Comparison of ENCODE assay signal across 11 cellular contexts in genomic region chr2:183998797-183999190, GRCh38.
DNase-seq lines count a peak whose midpoint lies in the region; ATAC-seq and TF ChIP-seq lines count a peak whose summit lies in the region.
"Had no signal": no experiment of that assay in that cellular context is flagged by ENCODE, and none has a peak within 500 bp of the region (broad histone marks: within the 10 kb centered on the region; RNA-seq: fewer than 3 reads in every experiment).

No MANE protein-coding gene starts in this region.

- no peak overlapping the region for H3K4me2 ChIP-seq in mesendoderm (ENCODE audit: low read length)
- H3K4me2 ChIP-seq in osteoblast (ENCODE audit: insufficient read depth, low read length): no peak overlapping the region

- no CpG with 5 or more reads among the region's 1 CpG for WGBS in mesendoderm (ENCODE audit: extremely low coverage, insufficient coverage, low lambda C conversion rate)

- H3K27ac ChIP-seq in HEK293 (ENCODE audit: extremely low read depth, low read depth, low read length) (no peak overlapping the region), mesendoderm (ENCODE audit: low read depth, low read length) (peak overlapping the region; percentile 80), upper lobe of right lung (no peak overlapping the region), osteoblast (ENCODE audit: low read depth, low read length) (no peak overlapping the region)
- H3K27ac ChIP-seq: SJSA1, upper lobe of left lung had no signal

- H3K4me3 ChIP-seq in HEK293 (ENCODE audit: low read depth, low read length) (no peak overlapping the region), mesendoderm (ENCODE audit: low read length) (no peak overlapping the region), upper lobe of right lung (no peak overlapping the region), osteoblast (ENCODE audit: insufficient read depth, low read length) (no peak overlapping the region)
- H3K4me3 ChIP-seq: SJSA1, upper lobe of left lung had no signal

- H4K5ac ChIP-seq in mesendoderm (ENCODE audit: low read length): no peak overlapping the region

- peak overlapping the region; percentile 1 for H4K8ac ChIP-seq in mesendoderm (ENCODE audit: low read depth, low read length)

- H2AFZ ChIP-seq in osteoblast (ENCODE audit: low read length): no peak overlapping the region

- H3K18ac ChIP-seq in mesendoderm (ENCODE audit: low read length): peak overlapping the region; percentile 94

- H3K27me3 ChIP-seq in mesendoderm (ENCODE audit: insufficient read depth, low read length, poor library complexity) (no peaks in the 10 kb centered on the region), upper lobe of right lung (no peaks in the 10 kb centered on the region), osteoblast (ENCODE audit: insufficient read depth, low read length) (no peaks in the 10 kb centered on the region)
- H3K27me3 ChIP-seq: SJSA1, upper lobe of left lung had no signal

- H3K4me1 ChIP-seq in HEK293 (ENCODE audit: control insufficient read depth, insufficient read depth, low read length) (peaks cover 12% of the 10 kb centered on the region), mesendoderm (ENCODE audit: control insufficient read depth, low read depth, low read length) (peaks cover 7% of the 10 kb centered on the region), upper lobe of right lung (no peaks in the 10 kb centered on the region), osteoblast (ENCODE audit: insufficient read depth, low read length) (no peaks in the 10 kb centered on the region)
- H3K4me1 ChIP-seq: SJSA1, upper lobe of left lung had no signal

- POLR2A ChIA-PET in HEK293 (lab: Yijun Ruan, JAX): no interaction called here

- no peak overlapping the region for H2BK15ac ChIP-seq in mesendoderm (replicated peaks; ENCODE audit: low read depth)

- no peaks in the 10 kb centered on the region for H3K9me3 ChIP-seq in HEK293 (ENCODE audit: control insufficient read depth, insufficient read depth, low read depth, low read length)
- no peaks in the 10 kb centered on the region for H3K9me3 ChIP-seq in upper lobe of right lung
- peaks cover 4% of the 10 kb centered on the region for H3K9me3 ChIP-seq in osteoblast (ENCODE audit: low read depth, low read length)
- H3K9me3 ChIP-seq: SJSA1, upper lobe of left lung had no signal

- H3K79me2 ChIP-seq in mesendoderm (ENCODE audit: control insufficient read depth, insufficient read depth, low read length) (no peaks in the 10 kb centered on the region), osteoblast (ENCODE audit: insufficient read depth, low read length) (no peaks in the 10 kb centered on the region)

- ATAC-seq in GM19328 (IDR thresholded peaks at IDR 0.05; ENCODE audit: unreplicated experiment): peak; percentile 2
- peak; percentile 26 for ATAC-seq in HG03354 (IDR thresholded peaks at IDR 0.05; ENCODE audit: poor library complexity, severe bottlenecking, unreplicated experiment)
- no peak for ATAC-seq in upper lobe of right lung

- H3K56ac ChIP-seq in mesendoderm (ENCODE audit: low read length): peak overlapping the region; percentile 31

- peak overlapping the region; percentile 6 for H2BK5ac ChIP-seq in mesendoderm (ENCODE audit: low read length)

- no peak overlapping the region for H3K9ac ChIP-seq in mesendoderm (ENCODE audit: low read length)

- no peak overlapping the region for H3K23ac ChIP-seq in mesendoderm (ENCODE audit: low read length)

- H3K4ac ChIP-seq in mesendoderm (ENCODE audit: low read depth, low read length): no peak overlapping the region

- CTCF ChIA-PET in HEK293 (lab: Yijun Ruan, JAX): no interaction called here

- H3K36me3 ChIP-seq in HEK293 (ENCODE audit: control insufficient read depth in 2 of 2, insufficient read depth in 1 of 2, low read length in 2 of 2): no peaks in the 10 kb centered on the region
- no peaks in the 10 kb centered on the region for H3K36me3 ChIP-seq in mesendoderm (ENCODE audit: control insufficient read depth, insufficient read depth, low read length)
- H3K36me3 ChIP-seq in upper lobe of right lung: no peaks in the 10 kb centered on the region
- H3K36me3 ChIP-seq in osteoblast (ENCODE audit: insufficient read depth, low read length): no peaks in the 10 kb centered on the region
- H3K36me3 ChIP-seq: SJSA1, upper lobe of left lung had no signal

- DNase-seq in mesendoderm (peak; percentile 78), upper lobe of right lung (no peak), osteoblast (ENCODE audit: insufficient read length, low spot score, missing footprints) (no peak), NCI-H2107 (lab: John Stamatoyannopoulos, UW) (no peak)
- DNase-seq: naive B cell, NCI-H1105, upper lobe of left lung had no signal

- no peak overlapping the region for H2AK5ac ChIP-seq in mesendoderm (ENCODE audit: low read length)

- H4K20me1 ChIP-seq in osteoblast (ENCODE audit: insufficient read depth, low read length): no peaks in the 10 kb centered on the region

- no peak for TF ChIP-seq CTCF in HEK293 (tag by site-specific recombination; IDR thresholded peaks at IDR 0.05)
- TF ChIP-seq CTCF in upper lobe of right lung (IDR thresholded peaks at IDR 0.05): no peak
- no peak for TF ChIP-seq CTCF in osteoblast (IDR thresholded peaks at IDR 0.05; ENCODE audit: extremely low read depth, low read depth, low read length)

- no peaks in the 10 kb centered on the region for H3K79me1 ChIP-seq in mesendoderm (ENCODE audit: low read length)

- no peak overlapping the region for H2BK120ac ChIP-seq in mesendoderm (ENCODE audit: low read depth, low read length)

- intact Hi-C loops in upper lobe of right lung (cut with DNase I): no loop called here

TF ChIP-seq in HEK293, 187 proteins besides CTCF, POLR2A, EP300 and RAD21:
- TF ChIP-seq ZNF2 (tag by site-specific recombination; IDR thresholded peaks at IDR 0.05) (no peak), PRDM6 (tag by site-specific recombination; IDR thresholded peaks at IDR 0.05) (peak; percentile 52; the same call in 1 of the 2 replicates), ZNF521 (tag by site-specific recombination; IDR thresholded peaks at IDR 0.05) (no peak), ELK4 (IDR thresholded peaks at IDR 0.05; ENCODE audit: borderline replicate concordance, low read depth, low read length) (no peak)
